In the genomic region with DNA sequence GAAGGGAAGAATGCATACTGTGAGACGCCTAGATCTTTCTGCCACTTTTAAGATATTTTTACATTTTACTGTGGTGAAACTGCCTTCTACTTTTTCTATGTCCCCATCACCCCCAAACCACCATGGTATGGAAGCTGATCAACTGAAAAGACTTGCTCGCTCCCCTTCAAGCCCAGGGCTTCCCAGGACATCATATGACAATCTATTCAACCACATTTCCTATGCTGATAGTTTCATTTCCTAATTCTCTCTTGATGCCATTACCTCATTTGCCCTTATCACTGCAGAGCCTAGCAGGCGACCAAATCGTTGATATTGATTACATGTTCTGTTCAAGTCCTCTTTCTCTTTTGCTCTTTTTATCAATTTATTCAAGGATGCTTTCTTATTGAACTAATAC, we compare ENCODE assay signal across 23 cellular contexts. TPM values are rescaled to one million over a fixed set of nuclear protein-coding genes. Genes with fewer than 3 reads are reported as not detected.
DNase-seq lines count a peak whose midpoint lies in the region; TF ChIP-seq lines count a peak whose summit lies in the region.
"Had no signal": no experiment of that assay in that cellular context is flagged by ENCODE, and none has a peak within 500 bp of the region (broad histone marks: within the 10 kb centered on the region; RNA-seq: fewer than 3 reads in every experiment).

No MANE protein-coding gene starts in this region.

- H3K36me3 ChIP-seq in hepatocyte (replicated peaks; ENCODE audit: insufficient read depth, low read depth) (no peaks in the 10 kb centered on the region), mesendoderm (ENCODE audit: control insufficient read depth, insufficient read depth, low read length) (no peaks in the 10 kb centered on the region)
- H3K36me3 ChIP-seq: Peyer's patch had no signal

- H3K4me3 ChIP-seq in hepatocyte (no peak overlapping the region), mesendoderm (ENCODE audit: low read length) (no peak overlapping the region)
- H3K4me3 ChIP-seq: A549, Peyer's patch had no signal

- no peaks in the 10 kb centered on the region for H3K9me3 ChIP-seq in hepatocyte (ENCODE audit: low read depth)
- H3K9me3 ChIP-seq: A549, Peyer's patch had no signal

- no peak overlapping the region for H4K5ac ChIP-seq in mesendoderm (ENCODE audit: low read length)

- H3K79me1 ChIP-seq in mesendoderm (ENCODE audit: low read length) = no peaks in the 10 kb centered on the region

- H4K8ac ChIP-seq in mesendoderm (ENCODE audit: low read depth, low read length) = no peak overlapping the region

- H3K27ac ChIP-seq in hepatocyte = no peak overlapping the region
- H3K27ac ChIP-seq in mesendoderm (ENCODE audit: low read depth, low read length) = no peak overlapping the region
- H3K27ac ChIP-seq: A549, Peyer's patch had no signal

- no peak overlapping the region for H3K56ac ChIP-seq in mesendoderm (ENCODE audit: low read length)

- WGBS in hepatocyte (ENCODE audit: low lambda C conversion rate, missing lambda C conversion rate) = 85% methylated on average over 4 of the region's 4 CpGs
- WGBS in mesendoderm (ENCODE audit: extremely low coverage, insufficient coverage, low lambda C conversion rate) = no CpG with 5 or more reads among the region's 4 CpGs

- H2AFZ ChIP-seq in hepatocyte = no peak overlapping the region

- H3K4me2 ChIP-seq in hepatocyte (no peak overlapping the region), mesendoderm (ENCODE audit: low read length) (no peak overlapping the region)
- H3K4me2 ChIP-seq: A549 had no signal

- H3K79me2 ChIP-seq in hepatocyte = no peaks in the 10 kb centered on the region
- no peaks in the 10 kb centered on the region for H3K79me2 ChIP-seq in mesendoderm (ENCODE audit: control insufficient read depth, insufficient read depth, low read length)

- no peak for TF ChIP-seq CTCF in hepatocyte (IDR thresholded peaks at IDR 0.05; ENCODE audit: poor library complexity)

- H3K27me3 ChIP-seq in hepatocyte (no peaks in the 10 kb centered on the region), mesendoderm (ENCODE audit: insufficient read depth, low read length, poor library complexity) (no peaks in the 10 kb centered on the region)
- H3K27me3 ChIP-seq: Peyer's patch had no signal

- H2AK5ac ChIP-seq in mesendoderm (ENCODE audit: low read length) = no peak overlapping the region

- peak; percentile 11 for DNase-seq in CD1c-positive myeloid dendritic cell (ENCODE audit: extremely low spot score)
- peak; percentile 4 for DNase-seq in NAMALWA (ENCODE audit: low spot score)
- peak; percentile 68 for DNase-seq in SIG-M5 treated with dmso at 0.1 percent for 504 hours (lab: John Stamatoyannopoulos, UW; ENCODE audit: unreplicated experiment)
- peak; percentile 28 for DNase-seq in pons (ENCODE audit: low spot score)
- DNase-seq in hepatocyte (ENCODE audit: low spot score) = no peak
- DNase-seq in mesendoderm = no peak
- no peak for DNase-seq in NCI-H1436 treated with DMSO at 0.1 percent for 48 hours (lab: John Stamatoyannopoulos, UW)
- DNase-seq in activated CD4-positive, CD25-positive, alpha-beta regulatory T cell (lab: John Stamatoyannopoulos, UW) = no peak
- DNase-seq: Calu3; CD4-positive, alpha-beta T cell; DMS53; GOT3; KG1; NCI-H1417 treated with DMSO at 0.1 percent for 48 hours; NCI-H2029; NCI-H2171 treated with DMSO at 0.1 percent for 48 hours; NCI-H446 treated with DMSO at 0.1 percent for 48 hours; NCI-H748 treated with DMSO at 0.1 percent for 48 hours; Peyer's patch; T-helper 1 cell had no signal

- no peaks in the 10 kb centered on the region for H3K9me2 ChIP-seq in hepatocyte (replicated peaks; ENCODE audit: insufficient read depth)

- H2BK5ac ChIP-seq in mesendoderm (ENCODE audit: low read length) = no peak overlapping the region

- H3K4ac ChIP-seq in mesendoderm (ENCODE audit: low read depth, low read length) = no peak overlapping the region

- no peak overlapping the region for H2BK15ac ChIP-seq in mesendoderm (replicated peaks; ENCODE audit: low read depth)

- H3K23ac ChIP-seq in mesendoderm (ENCODE audit: low read length) = no peak overlapping the region

- no peaks in the 10 kb centered on the region for H4K20me1 ChIP-seq in hepatocyte (ENCODE audit: insufficient read depth, poor library complexity, severe bottlenecking)

- no peak overlapping the region for H2BK120ac ChIP-seq in mesendoderm (ENCODE audit: low read depth, low read length)

- no peaks in the 10 kb centered on the region for H3K4me1 ChIP-seq in hepatocyte (ENCODE audit: insufficient read depth)
- no peaks in the 10 kb centered on the region for H3K4me1 ChIP-seq in mesendoderm (ENCODE audit: control insufficient read depth, low read depth, low read length)
- H3K4me1 ChIP-seq: A549, Peyer's patch had no signal

- H3K9ac ChIP-seq in mesendoderm (ENCODE audit: low read length) = no peak overlapping the region

- H3K18ac ChIP-seq in mesendoderm (ENCODE audit: low read length) = no peak overlapping the region

RNA-seq across cellular contexts. Expression of gene KLHL34, which starts 40.1 kb away (rescaled TPM):
- not detected in 2 replicates for total RNA-seq in hepatocyte
- not detected in 2 replicates for polyA plus RNA-seq in hepatocyte
- polyA plus RNA-seq in mesendoderm (2013, experiment 1 of 2) = 0.01 TPM
- 0.01 TPM for polyA plus RNA-seq in mesendoderm (2013, experiment 2 of 2)
- total RNA-seq: HepG2, M059J had no signal
- polyA plus RNA-seq: A549, HepG2 had no signal

RNA-seq across cellular contexts. Expression of gene SMPX, which starts 59.6 kb away (rescaled TPM):
- 0.64 and 1.4 TPM in 2 replicates for total RNA-seq in hepatocyte
- 3.0 and 4.1 TPM in 2 replicates for polyA plus RNA-seq in hepatocyte
- not detected for polyA plus RNA-seq in mesendoderm (2013, experiment 1 of 2)
- 0.06 TPM for polyA plus RNA-seq in mesendoderm (2013, experiment 2 of 2)
- total RNA-seq: Calu3; CD4-positive, alpha-beta T cell; Peyer's patch had no signal

Comparison
In these comparisons a context has a peak if more than half of its experiments do, and no peak if none do; other contexts are left out.
1. DNase-seq: peak in CD1c-positive myeloid dendritic cell (single experiment), NAMALWA (single experiment), SIG-M5 treated with dmso at 0.1 percent for 504 hours (single experiment) and pons (single experiment); none in hepatocyte (single experiment), mesendoderm (single experiment), NCI-H1436 treated with DMSO at 0.1 percent for 48 hours (single experiment) and activated CD4-positive, CD25-positive, alpha-beta regulatory T cell (0 of 4).